Comparison of ENCODE assay signal across 1 cellular context in the genomic region with DNA sequence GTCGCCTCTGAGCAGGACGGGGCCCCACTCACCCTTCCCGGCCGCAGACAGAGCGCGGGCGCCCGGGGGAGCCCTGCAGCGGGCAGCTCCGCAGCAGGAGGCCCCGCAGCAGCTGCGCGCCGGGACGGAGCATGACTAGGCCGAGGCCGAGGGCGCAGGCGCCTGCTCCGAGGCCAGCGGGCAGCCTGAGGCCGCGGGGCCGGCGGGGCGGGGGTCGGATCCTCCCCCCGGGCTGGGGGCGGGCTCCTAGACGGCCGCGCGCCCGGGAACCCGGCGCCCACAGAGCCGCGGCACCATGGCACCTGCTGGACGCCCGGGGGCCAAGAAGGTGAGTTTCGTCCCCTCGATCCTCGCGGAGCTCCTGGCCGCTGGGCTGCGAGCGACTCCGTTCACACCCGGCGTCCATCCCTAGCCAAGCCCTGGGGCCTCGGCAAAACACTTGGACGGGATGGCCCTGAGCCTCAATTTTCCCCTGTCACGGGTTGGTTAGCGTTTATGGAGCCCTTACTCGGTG.
TF ChIP-seq lines count a peak whose summit lies in the region.

TSS of gene BHMT2 (plus strand) at position 280 of the 514 bp plus-strand sequence. CDS start at position 296, 16 bp downstream.
TSS of gene DMGDH (minus strand) at position 187 of the 514 bp plus-strand sequence. CDS start at position 133, 54 bp downstream.

TF ChIP-seq in IMR-90, 13 proteins besides CTCF, POLR2A, EP300 and RAD21 (continued from another document):
- TF ChIP-seq, protein P1, sequence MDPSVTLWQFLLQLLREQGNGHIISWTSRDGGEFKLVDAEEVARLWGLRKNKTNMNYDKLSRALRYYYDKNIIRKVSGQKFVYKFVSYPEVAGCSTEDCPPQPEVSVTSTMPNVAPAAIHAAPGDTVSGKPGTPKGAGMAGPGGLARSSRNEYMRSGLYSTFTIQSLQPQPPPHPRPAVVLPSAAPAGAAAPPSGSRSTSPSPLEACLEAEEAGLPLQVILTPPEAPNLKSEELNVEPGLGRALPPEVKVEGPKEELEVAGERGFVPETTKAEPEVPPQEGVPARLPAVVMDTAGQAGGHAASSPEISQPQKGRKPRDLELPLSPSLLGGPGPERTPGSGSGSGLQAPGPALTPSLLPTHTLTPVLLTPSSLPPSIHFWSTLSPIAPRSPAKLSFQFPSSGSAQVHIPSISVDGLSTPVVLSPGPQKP (IDR thresholded peaks at IDR 0.05; ENCODE audit: borderline replicate concordance, low read depth, low read length): no peak
- no peak for TF ChIP-seq MAFK (IDR thresholded peaks at IDR 0.05; ENCODE audit: low read depth, low read length)
- TF ChIP-seq FOS (IDR thresholded peaks at IDR 0.05; ENCODE audit: low read depth, low read length): no peak
- no peak for TF ChIP-seq CEBPB (IDR thresholded peaks at IDR 0.05; ENCODE audit: low read depth, low read length)
- TF ChIP-seq CHD1 (IDR thresholded peaks at IDR 0.05; ENCODE audit: low read depth, low read length): no peak
- TF ChIP-seq BHLHE40 (IDR thresholded peaks at IDR 0.05; ENCODE audit: low read depth, low read length): no peak
- no peak for TF ChIP-seq RCOR1 (IDR thresholded peaks at IDR 0.05; ENCODE audit: insufficient replicate concordance, low read length)
- TF ChIP-seq MAZ (IDR thresholded peaks at IDR 0.05; ENCODE audit: borderline replicate concordance, low read depth, low read length): no peak
TF ChIP-seq in IMR-90: peak in this region for 0.
